Comparison of ENCODE assay signal across 11 cellular contexts in genomic region chr7:7100432-7100849, GRCh38.
DNase-seq lines count a peak whose midpoint lies in the region; ATAC-seq and TF ChIP-seq lines count a peak whose summit lies in the region.
"Had no signal": no experiment of that assay in that cellular context is flagged by ENCODE, and none has a peak within 500 bp of the region (broad histone marks: within the 10 kb centered on the region; RNA-seq: fewer than 3 reads in every experiment).

No MANE protein-coding gene starts in this region.

- H3K27ac ChIP-seq in skin epidermis: peak overlapping the region in 15 of 21 experiments; percentile 3 to 76 (median 47)
- H3K27ac ChIP-seq: KMS-11 had no signal

- H3K27me3 ChIP-seq in NT2/D1 (ENCODE audit: insufficient read depth, insufficient read length): no peaks in the 10 kb centered on the region

- H3K27ac Mint-ChIP-seq in activated naive CD8-positive, alpha-beta T cell treated with anti-CD3 and anti-CD28 coated beads, Interleukin-2, amount 50 U/mL, for 24 hours: no peak overlapping the region
- H3K27ac Mint-ChIP-seq: activated B cell treated with CpG ODN at 0.5 μM for 24 hours; activated naive CD4-positive, alpha-beta T cell treated with anti-CD3 and anti-CD28 coated beads, Interleukin-2, amount 50 U/mL, for 24 hours had no signal

- TF ChIP-seq POLR2A in erythroblast (IDR thresholded peaks at IDR 0.05; ENCODE audit: low read length): peak; percentile 57

- H3K27me3 Mint-ChIP-seq in activated naive CD8-positive, alpha-beta T cell treated with anti-CD3 and anti-CD28 coated beads, Interleukin-2, amount 50 U/mL, for 24 hours: no peaks in the 10 kb centered on the region
- H3K27me3 Mint-ChIP-seq: activated B cell treated with CpG ODN at 0.5 μM for 24 hours; activated naive CD4-positive, alpha-beta T cell treated with anti-CD3 and anti-CD28 coated beads, Interleukin-2, amount 50 U/mL, for 24 hours had no signal

- no peaks in the 10 kb centered on the region for H3K36me3 Mint-ChIP-seq in activated naive CD8-positive, alpha-beta T cell treated with anti-CD3 and anti-CD28 coated beads, Interleukin-2, amount 50 U/mL, for 24 hours (ENCODE audit: low read depth)
- H3K36me3 Mint-ChIP-seq: activated naive CD4-positive, alpha-beta T cell treated with anti-CD3 and anti-CD28 coated beads, Interleukin-2, amount 50 U/mL, for 24 hours had no signal

- DNase-seq in NCI-H1417 (lab: John Stamatoyannopoulos, UW) (peak; percentile 62 to 90 (median 68)), NCI-H1417 treated with DMSO at 0.1 percent for 48 hours (lab: John Stamatoyannopoulos, UW) (no peak), NT2/D1 (ENCODE audit: low read depth, low spot score) (peak; percentile 66), erythroblast (lab: John Stamatoyannopoulos, UW) (peak; percentile 96 to 100), NOMO-1 treated with DMSO at 0.1 percent for 48 hours (lab: John Stamatoyannopoulos, UW; ENCODE audit: unreplicated experiment) (no peak), NCI-H1092 (lab: John Stamatoyannopoulos, UW) (no peak)
- DNase-seq in activated naive CD8-positive, alpha-beta T cell treated with anti-CD3 and anti-CD28 coated beads, Interleukin-2, amount 50 U/mL, for 24 hours: no peak
- DNase-seq: activated B cell treated with CpG ODN at 0.5 μM for 24 hours had no signal

- no peak overlapping the region for H3K4me3 Mint-ChIP-seq in activated naive CD8-positive, alpha-beta T cell treated with anti-CD3 and anti-CD28 coated beads, Interleukin-2, amount 50 U/mL, for 24 hours
- H3K4me3 Mint-ChIP-seq: activated B cell treated with CpG ODN at 0.5 μM for 24 hours; activated naive CD4-positive, alpha-beta T cell treated with anti-CD3 and anti-CD28 coated beads, Interleukin-2, amount 50 U/mL, for 24 hours had no signal

- H3K4me1 Mint-ChIP-seq in activated naive CD8-positive, alpha-beta T cell treated with anti-CD3 and anti-CD28 coated beads, Interleukin-2, amount 50 U/mL, for 24 hours: peaks cover 16% of the 10 kb centered on the region

- peaks cover 7% of the 10 kb centered on the region for H3K4me1 ChIP-seq in NT2/D1 (ENCODE audit: insufficient read depth, insufficient read length)

- H3K9ac ChIP-seq in NT2/D1 (ENCODE audit: insufficient read length, low read depth): no peak overlapping the region
- H3K9ac ChIP-seq: KMS-11 had no signal

- no peak overlapping the region for H3K4me3 ChIP-seq in NT2/D1 (ENCODE audit: insufficient read length, low read depth)
- no peak overlapping the region for H3K4me3 ChIP-seq in skin epidermis

- no peaks in the 10 kb centered on the region for H3K9me3 ChIP-seq in NT2/D1 (ENCODE audit: insufficient read depth, low read length)

- ATAC-seq in activated naive CD8-positive, alpha-beta T cell treated with anti-CD3 and anti-CD28 coated beads, Interleukin-2, amount 50 U/mL, for 24 hours: no peak

- no peaks in the 10 kb centered on the region for H3K36me3 ChIP-seq in NT2/D1 (ENCODE audit: insufficient read depth, insufficient read length, low read length)

- no peaks in the 10 kb centered on the region for H3K9me3 Mint-ChIP-seq in activated naive CD8-positive, alpha-beta T cell treated with anti-CD3 and anti-CD28 coated beads, Interleukin-2, amount 50 U/mL, for 24 hours
- H3K9me3 Mint-ChIP-seq: activated B cell treated with CpG ODN at 0.5 μM for 24 hours; activated naive CD4-positive, alpha-beta T cell treated with anti-CD3 and anti-CD28 coated beads, Interleukin-2, amount 50 U/mL, for 24 hours had no signal

Comparison
In these comparisons a context has a peak if more than half of its experiments do, and no peak if none do; other contexts are left out.
1. DNase-seq: peak in NCI-H1417 (3 of 3), NT2/D1 (single experiment) and erythroblast (2 of 2); none in NCI-H1417 treated with DMSO at 0.1 percent for 48 hours (single experiment), NOMO-1 treated with DMSO at 0.1 percent for 48 hours (single experiment), NCI-H1092 (single experiment) and activated naive CD8-positive, alpha-beta T cell treated with anti-CD3 and anti-CD28 coated beads, Interleukin-2, amount 50 U/mL, for 24 hours (single experiment).